In genomic region chr13:26436914-26437313, GRCh38 we compare ENCODE assay signal across 24 cellular contexts.
"Had no signal": no experiment of that assay in that cellular context is flagged by ENCODE, and none has a peak within 500 bp of the region (broad histone marks: within the 10 kb centered on the region; RNA-seq: fewer than 3 reads in every experiment).

No MANE protein-coding gene starts in this region.

- H3K36me3 ChIP-seq: stomach, suprapubic skin, thoracic aorta, thyroid gland, tibial artery, tibial nerve, transverse colon, upper lobe of left lung, upper lobe of right lung, uterus, vagina had no signal

- H3K9me3 ChIP-seq: thyroid gland, uterus had no signal

- H3K27ac ChIP-seq: stomach, suprapubic skin, thoracic aorta, thyroid gland, tibial artery, tibial nerve, transverse colon, upper lobe of left lung, upper lobe of right lung, uterus, vagina had no signal

- H3K4me1 ChIP-seq: stomach, suprapubic skin, thyroid gland, tibial nerve, transverse colon, upper lobe of left lung, upper lobe of right lung, uterus, vagina had no signal

- DNase-seq: stimulated activated CD4-positive, alpha-beta T cell treated with anti-CD3 and anti-CD28 coated beads, Interleukin-2, amount 100 ng/mL, for 48 hours; stimulated activated CD4-positive, alpha-beta T cell treated with anti-CD3 and anti-CD28 coated beads, Interleukin-4, amount 100 ng/mL, for 1 hour; stimulated activated CD4-positive, alpha-beta T cell treated with anti-CD3 and anti-CD28 coated beads, Interleukin-4, amount 100 ng/mL, for 24 hours; stimulated activated CD4-positive, alpha-beta T cell treated with anti-CD3 and anti-CD28 coated beads, Interleukin-4, amount 100 ng/mL, for 4 hours; stimulated activated CD8-positive, alpha-beta memory T cell treated with anti-CD3 and anti-CD28 coated beads, Interleukin-4, amount 100 ng/mL, for 48 hours; stimulated activated naive B cell treated with anti-CD40 and anti-IgM and Interleukin-4, amounts not matched to agents 10 μg/mL and 1 μg/mL and 100 μg/mL, for 72 hours; stimulated activated naive CD4-positive, alpha-beta T cell; stimulated activated naive CD4-positive, alpha-beta T cell treated with Interleukin-2 at 50 U/mL for 16 hours; stimulated activated naive CD8-positive, alpha-beta T cell treated with anti-CD3 and anti-CD28 coated beads, Interleukin-15, amount 100 ng/mL, for 72 hours; stimulated activated naive CD8-positive, alpha-beta T cell treated with anti-CD3 and anti-CD28 coated beads, Interleukin-15, Interleukin-2, amounts not matched to agents 100 U/mL and 50 U/mL, for 24 hours; stomach; substantia nigra; thyroid gland; tibial artery; transverse colon; trophoblast cell; upper lobe of left lung; upper lobe of right lung; uterus had no signal

- H3K27me3 ChIP-seq: stomach, suprapubic skin, thyroid gland, tibial artery, tibial nerve, transverse colon, upper lobe of left lung, upper lobe of right lung, uterus, vagina had no signal

- FAIRE-seq: urothelium cell line had no signal

- H3K4me3 ChIP-seq: stomach, suprapubic skin, thoracic aorta, thyroid gland, tibial artery, tibial nerve, transverse colon, upper lobe of left lung, upper lobe of right lung, uterus, vagina had no signal
